1 cellular context compared by ENCODE assay signal in genomic region chr4:101593666-101594065, GRCh38.
TF ChIP-seq lines count a peak whose summit lies in the region.

No MANE protein-coding gene starts in this region.

TF ChIP-seq in HCT116, 20 proteins besides CTCF, POLR2A, EP300 and RAD21 (continued from another document):
- TF ChIP-seq, protein P1, sequence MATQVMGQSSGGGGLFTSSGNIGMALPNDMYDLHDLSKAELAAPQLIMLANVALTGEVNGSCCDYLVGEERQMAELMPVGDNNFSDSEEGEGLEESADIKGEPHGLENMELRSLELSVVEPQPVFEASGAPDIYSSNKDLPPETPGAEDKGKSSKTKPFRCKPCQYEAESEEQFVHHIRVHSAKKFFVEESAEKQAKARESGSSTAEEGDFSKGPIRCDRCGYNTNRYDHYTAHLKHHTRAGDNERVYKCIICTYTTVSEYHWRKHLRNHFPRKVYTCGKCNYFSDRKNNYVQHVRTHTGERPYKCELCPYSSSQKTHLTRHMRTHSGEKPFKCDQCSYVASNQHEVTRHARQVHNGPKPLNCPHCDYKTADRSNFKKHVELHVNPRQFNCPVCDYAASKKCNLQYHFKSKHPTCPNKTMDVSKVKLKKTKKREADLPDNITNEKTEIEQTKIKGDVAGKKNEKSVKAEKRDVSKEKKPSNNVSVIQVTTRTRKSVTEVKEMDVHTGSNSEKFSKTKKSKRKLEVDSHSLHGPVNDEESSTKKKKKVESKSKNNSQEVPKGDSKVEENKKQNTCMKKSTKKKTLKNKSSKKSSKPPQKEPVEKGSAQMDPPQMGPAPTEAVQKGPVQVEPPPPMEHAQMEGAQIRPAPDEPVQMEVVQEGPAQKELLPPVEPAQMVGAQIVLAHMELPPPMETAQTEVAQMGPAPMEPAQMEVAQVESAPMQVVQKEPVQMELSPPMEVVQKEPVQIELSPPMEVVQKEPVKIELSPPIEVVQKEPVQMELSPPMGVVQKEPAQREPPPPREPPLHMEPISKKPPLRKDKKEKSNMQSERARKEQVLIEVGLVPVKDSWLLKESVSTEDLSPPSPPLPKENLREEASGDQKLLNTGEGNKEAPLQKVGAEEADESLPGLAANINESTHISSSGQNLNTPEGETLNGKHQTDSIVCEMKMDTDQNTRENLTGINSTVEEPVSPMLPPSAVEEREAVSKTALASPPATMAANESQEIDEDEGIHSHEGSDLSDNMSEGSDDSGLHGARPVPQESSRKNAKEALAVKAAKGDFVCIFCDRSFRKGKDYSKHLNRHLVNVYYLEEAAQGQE (IDR thresholded peaks at IDR 0.05; ENCODE audit: low read depth), result no peak
